ENCODE assay signal across 12 cellular contexts in the genomic region with DNA sequence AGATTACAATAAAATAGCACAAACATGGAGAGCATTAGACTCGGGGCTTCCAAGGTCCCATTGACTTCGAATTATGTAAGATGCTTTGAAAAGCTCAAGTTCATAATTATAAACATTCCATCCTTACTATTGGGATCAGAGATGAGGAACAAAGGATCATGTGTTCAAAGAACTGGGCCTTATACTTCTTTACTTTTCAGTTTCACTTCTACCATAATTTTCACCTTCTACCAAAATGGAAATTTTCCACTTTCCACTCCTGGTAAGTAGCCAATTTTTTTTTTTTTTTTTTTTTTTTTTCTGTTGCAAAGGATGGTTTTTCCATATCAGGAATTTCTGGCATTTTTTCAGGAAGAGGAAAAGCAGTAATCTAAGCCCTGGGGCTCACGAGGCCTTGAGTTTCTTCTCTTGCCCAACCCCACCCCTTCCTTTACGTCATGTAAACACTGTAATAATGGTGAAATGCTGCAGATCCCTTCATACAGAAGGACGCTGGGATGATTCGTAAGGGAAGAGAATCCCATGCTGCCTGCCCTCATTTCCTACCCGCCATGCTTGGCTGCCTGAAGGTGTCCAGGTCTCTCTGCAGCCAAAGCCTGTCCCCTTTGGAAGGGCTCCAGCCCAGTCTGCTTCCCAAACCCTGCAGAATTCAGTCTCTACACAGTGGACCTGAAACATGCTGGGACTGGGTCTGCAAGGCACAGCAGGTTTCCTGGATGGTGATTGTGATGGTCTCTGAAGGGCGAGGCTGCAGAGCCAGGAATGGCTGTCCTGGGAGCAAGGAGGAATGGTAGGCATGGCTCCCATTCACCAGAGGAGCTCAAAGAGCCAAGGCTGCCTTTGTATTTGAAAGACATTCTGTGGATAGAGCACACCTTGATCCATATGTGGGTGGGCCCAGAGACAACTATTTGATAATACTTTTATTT. TPM values are rescaled to one million over a fixed set of nuclear protein-coding genes. Genes with fewer than 3 reads are reported as not detected.
A peak's percentile ranks its signal among the peaks of the same experiment; 100 is the strongest.
DNase-seq lines count a peak whose midpoint lies in the region; ATAC-seq, FAIRE-seq and TF ChIP-seq lines count a peak whose summit lies in the region.
"Had no signal": no experiment of that assay in that cellular context is flagged by ENCODE, and none has a peak within 500 bp of the region (broad histone marks: within the 10 kb centered on the region; RNA-seq: fewer than 3 reads in every experiment).

No MANE protein-coding gene starts in this region.

- H3K4me3 ChIP-seq in bronchial epithelial cell (ENCODE audit: low read depth, low read length): no peak overlapping the region
- H3K4me3 ChIP-seq in prostate gland: no peak overlapping the region
- H3K4me3 ChIP-seq in HAP-1: no peak overlapping the region

- in situ Hi-C loops in G401 (cut with HindIII; ENCODE audit: low sequenced_read_pairs): no loop called here
- in situ Hi-C loops in HAP-1 (cut with MboI; ENCODE audit: low sequenced_read_pairs): no loop called here

- H3K27ac ChIP-seq in prostate gland: peak overlapping the region in 1 of 2 donors; percentile 47

- no peak for TF ChIP-seq CTCF in bronchial epithelial cell (IDR thresholded peaks at IDR 0.05; ENCODE audit: insufficient read depth, low read length, severe bottlenecking)
- TF ChIP-seq CTCF in prostate gland (IDR thresholded peaks at IDR 0.05): no peak

- peak; percentile 92 for ATAC-seq in left ventricle myocardium superior
- ATAC-seq in sciatic nerve: peak; percentile 92
- ATAC-seq in GM18907 (IDR thresholded peaks at IDR 0.05; ENCODE audit: unreplicated experiment): no peak

- WGBS in prostate gland: 69% methylated on average over 8 of the region's 8 CpGs

- H3K9me3 ChIP-seq in prostate gland (no peaks in the 10 kb centered on the region), HAP-1 (no peaks in the 10 kb centered on the region)

- H3K4me1 ChIP-seq in prostate gland (replicated peaks) (no peaks in the 10 kb centered on the region), HAP-1 (peaks cover 11% of the 10 kb centered on the region)

- H3K27me3 ChIP-seq in bronchial epithelial cell (ENCODE audit: control insufficient read depth, insufficient read depth, low read length): no peaks in the 10 kb centered on the region
- no peaks in the 10 kb centered on the region for H3K27me3 ChIP-seq in prostate gland (replicated peaks; ENCODE audit: insufficient read depth)
- no peaks in the 10 kb centered on the region for H3K27me3 ChIP-seq in HAP-1 (ENCODE audit: low read depth)

- DNase-seq in G401 (ENCODE audit: low spot score) (peak; percentile 94), bronchial epithelial cell (ENCODE audit: low read depth) (peak; percentile 45), left ventricle myocardium superior (no peak), sciatic nerve (ENCODE audit: low spot score) (no peak), HuH-7.5 (ENCODE audit: low spot score) (no peak), prostate gland (ENCODE audit: low spot score) (no peak), HAP-1 (ENCODE audit: low spot score in 2 of 2) (no peak)
- DNase-seq: CD4-positive, alpha-beta memory T cell; stimulated activated CD4-positive, alpha-beta T cell treated with anti-CD3 and anti-CD28 coated beads, Interleukin-15, amount 100 ng/mL, for 24 hours; T-helper 1 cell had no signal

- intact Hi-C loops in left ventricle myocardium superior (cut with micrococcal nuclease): no loop called here
- intact Hi-C loops in sciatic nerve (cut with DNase I): no loop called here
- intact Hi-C loops in prostate gland (cut with DNase I): no loop called here

- H3K36me3 ChIP-seq in bronchial epithelial cell (ENCODE audit: control insufficient read depth, insufficient read depth, low read length) (no peaks in the 10 kb centered on the region), prostate gland (no peaks in the 10 kb centered on the region), HAP-1 (replicated peaks) (no peaks in the 10 kb centered on the region; the same call in 1 of the 2 replicates)

- FAIRE-seq in bronchial epithelial cell (lab: Jason Lieb, UNC): no peak
- FAIRE-seq: islet of Langerhans had no signal

- no peak for TF ChIP-seq POLR2A in prostate gland (IDR thresholded peaks at IDR 0.05)

RNA-seq across cellular contexts. Expression of gene EFR3B, which starts 56.9 kb away (rescaled TPM):
- total RNA-seq in G401 (2014; rRNA removed; shearing (Covaris generic)): 0.18 and 0.37 TPM in 2 replicates
- total RNA-seq in bronchial epithelial cell (0.13 TPM in 1 of 2 replicates, not detected in the other), left ventricle myocardium superior (4.2 TPM), sciatic nerve (13.2 TPM), prostate gland (1 to 10 TPM in 1 of 2 donors, under 1 TPM in 1; 0.14 to 1.6 TPM)

Comparison
In these comparisons a context has a peak if more than half of its experiments do, and no peak if none do; other contexts are left out.
1. DNase-seq: peak in G401 (single experiment) and bronchial epithelial cell (single experiment); none in left ventricle myocardium superior (single experiment), sciatic nerve (single experiment), HuH-7.5 (single experiment), prostate gland (single experiment) and HAP-1 (0 of 2).